In genomic region chr10:35563266-35563891, GRCh38 we compare ENCODE assay signal across 9 cellular contexts. TPM values are rescaled to one million over a fixed set of nuclear protein-coding genes. Genes with fewer than 3 reads are reported as not detected.
DNase-seq lines count a peak whose midpoint lies in the region; ATAC-seq and TF ChIP-seq lines count a peak whose summit lies in the region.
"Had no signal": no experiment of that assay in that cellular context is flagged by ENCODE, and none has a peak within 500 bp of the region (broad histone marks: within the 10 kb centered on the region; RNA-seq: fewer than 3 reads in every experiment).

No MANE protein-coding gene starts in this region.

- WGBS in body of pancreas, 2 donors = 36 to 38% methylated on average over 13 of the region's 13 CpGs

- H3K36me3 Mint-ChIP-seq in CD4-positive, CD25-positive, alpha-beta regulatory T cell = peaks cover 27% of the 10 kb centered on the region

- intact Hi-C loops in body of pancreas (cut with DNase I) = loop anchor here (10.0 kb wide), 1 partner anchor 329 kb away; no protein-coding TSS in a partner anchor

- peak in 2 of 3 donors; percentile 22 to 65 for DNase-seq in CD4-positive, CD25-positive, alpha-beta regulatory T cell
- DNase-seq in MM.1S (peak; percentile 53), body of pancreas (peak; percentile 59 to 66 (median 64)), iPS-NIHi7 (ENCODE audit: extremely low spot score) (peak; percentile 81)
- DNase-seq in stimulated activated CD4-positive, alpha-beta T cell treated with anti-CD3 and anti-CD28 coated beads, Interleukin-1b, Interleukin-23, amount 100 ng/mL, for 4 hours (ENCODE audit: low read depth in 2 of 2) = peak; percentile 18 to 21

- no peaks in the 10 kb centered on the region for H3K9me3 ChIP-seq in CD4-positive, CD25-positive, alpha-beta regulatory T cell (ENCODE audit: control insufficient read depth in 2 of 2, low read length in 2 of 2)
- H3K9me3 ChIP-seq in MM.1S (replicated peaks; ENCODE audit: insufficient read depth, low read length) = no peaks in the 10 kb centered on the region
- H3K9me3 ChIP-seq in body of pancreas = no peaks in the 10 kb centered on the region

- H2AFZ ChIP-seq in MM.1S (ENCODE audit: low read length) = no peak overlapping the region

- no peaks in the 10 kb centered on the region for H4K20me1 ChIP-seq in MM.1S (ENCODE audit: insufficient read depth, low read length)

- TF ChIP-seq CTCF in MM.1S (IDR thresholded peaks at IDR 0.05; ENCODE audit: low read length) (peak; percentile 97), body of pancreas (IDR thresholded peaks at IDR 0.05) (peak; percentile 87 to 99 (median 91))

- H3K4me3 ChIP-seq in CD4-positive, CD25-positive, alpha-beta regulatory T cell (ENCODE audit: low read depth, low read length) = no peak overlapping the region
- H3K4me3 ChIP-seq in MM.1S (ENCODE audit: low read length) (no peak overlapping the region), body of pancreas (no peak overlapping the region)

- no peaks in the 10 kb centered on the region for H3K27me3 Mint-ChIP-seq in CD4-positive, CD25-positive, alpha-beta regulatory T cell
- H3K27me3 Mint-ChIP-seq: IgD-negative memory B cell had no signal

- H3K79me2 ChIP-seq in MM.1S (ENCODE audit: low read length) = no peaks in the 10 kb centered on the region

- no peak overlapping the region for H3K27ac ChIP-seq in CD4-positive, CD25-positive, alpha-beta regulatory T cell (ENCODE audit: insufficient read depth, low read length, poor library complexity, severe bottlenecking)
- H3K27ac ChIP-seq in MM.1S (ENCODE audit: low read length) (no peak overlapping the region), body of pancreas (no peak overlapping the region)

- peak overlapping the region in 2 of 3 donors; percentile 40 to 48 for H3K27ac Mint-ChIP-seq in CD4-positive, CD25-positive, alpha-beta regulatory T cell

- no peak overlapping the region for H3K9ac ChIP-seq in MM.1S (ENCODE audit: low read length)

- H3F3A ChIP-seq in MM.1S (ENCODE audit: insufficient read depth, low read length) = no peaks in the 10 kb centered on the region

- H3K4me1 ChIP-seq in CD4-positive, CD25-positive, alpha-beta regulatory T cell (ENCODE audit: control insufficient read depth, insufficient read depth, low read length, poor library complexity, severe bottlenecking) = no peaks in the 10 kb centered on the region
- H3K4me1 ChIP-seq in MM.1S (ENCODE audit: low read length) (no peaks in the 10 kb centered on the region), body of pancreas (no peaks in the 10 kb centered on the region)

- no peaks in the 10 kb centered on the region for H3K9me3 Mint-ChIP-seq in CD4-positive, CD25-positive, alpha-beta regulatory T cell
- H3K9me3 Mint-ChIP-seq: IgD-negative memory B cell had no signal

- TF ChIP-seq POLR2A in body of pancreas (IDR thresholded peaks at IDR 0.05) = no peak

- peak in 1 of 2 donors; percentile 55 for ATAC-seq in CD4-positive, CD25-positive, alpha-beta regulatory T cell (ENCODE audit: low read depth in 2 of 2)
- ATAC-seq in GM19452 (IDR thresholded peaks at IDR 0.05; ENCODE audit: unreplicated experiment) (peak; percentile 56), SK-N-SH treated with all-trans-retinoic acid at 6 μM for 48 hours (peak; percentile 83), body of pancreas (peak; percentile 75), GM21737 (IDR thresholded peaks at IDR 0.05; ENCODE audit: unreplicated experiment) (no peak)

- H3K4me1 Mint-ChIP-seq in CD4-positive, CD25-positive, alpha-beta regulatory T cell = peaks cover 0 to 9% (median 6%) of the 10 kb centered on the region in 4 donors

- no peaks in the 10 kb centered on the region for H3K27me3 ChIP-seq in CD4-positive, CD25-positive, alpha-beta regulatory T cell (ENCODE audit: control insufficient read depth, insufficient read depth, low read length)
- H3K27me3 ChIP-seq in MM.1S (replicated peaks; ENCODE audit: insufficient read depth, low read length) (no peaks in the 10 kb centered on the region), body of pancreas (no peaks in the 10 kb centered on the region)

- H3K4me3 Mint-ChIP-seq in CD4-positive, CD25-positive, alpha-beta regulatory T cell = no peak overlapping the region
- H3K4me3 Mint-ChIP-seq: IgD-negative memory B cell had no signal

- H3K9me2 ChIP-seq in MM.1S (replicated peaks; ENCODE audit: insufficient read depth, low read length) = no peaks in the 10 kb centered on the region

- H3K36me3 ChIP-seq in CD4-positive, CD25-positive, alpha-beta regulatory T cell (ENCODE audit: control insufficient read depth, insufficient read depth, low read length) = peaks cover 36% of the 10 kb centered on the region
- no peaks in the 10 kb centered on the region for H3K36me3 ChIP-seq in MM.1S (replicated peaks; ENCODE audit: insufficient read depth, low read length)
- peaks cover 0 to 5% of the 10 kb centered on the region in 2 donors for H3K36me3 ChIP-seq in body of pancreas (replicated peaks in 1 of 2; ENCODE audit: insufficient read depth in 1 of 2, low read depth in 2 of 2)

- no peak overlapping the region for H3K4me2 ChIP-seq in MM.1S (ENCODE audit: low read depth, low read length)

TF ChIP-seq in SK-N-SH treated with all-trans-retinoic acid at 6 μM for 48 hours, 23 proteins besides CTCF, POLR2A, EP300 and RAD21 (continues in another document):
- no peak for TF ChIP-seq ZC3H10 (CRISPR knock-in tag; IDR thresholded peaks at IDR 0.05)
- TF ChIP-seq ZFP3 (CRISPR knock-in tag; IDR thresholded peaks at IDR 0.05) = no peak
- TF ChIP-seq ZNF8 (CRISPR knock-in tag; IDR thresholded peaks at IDR 0.05) = no peak
- no peak for TF ChIP-seq ARNTL (CRISPR knock-in tag; IDR thresholded peaks at IDR 0.05; ENCODE audit: borderline replicate concordance, low read depth)
- no peak for TF ChIP-seq TCF4 (CRISPR knock-in tag; IDR thresholded peaks at IDR 0.05; ENCODE audit: borderline replicate concordance)
- TF ChIP-seq, protein P1, sequence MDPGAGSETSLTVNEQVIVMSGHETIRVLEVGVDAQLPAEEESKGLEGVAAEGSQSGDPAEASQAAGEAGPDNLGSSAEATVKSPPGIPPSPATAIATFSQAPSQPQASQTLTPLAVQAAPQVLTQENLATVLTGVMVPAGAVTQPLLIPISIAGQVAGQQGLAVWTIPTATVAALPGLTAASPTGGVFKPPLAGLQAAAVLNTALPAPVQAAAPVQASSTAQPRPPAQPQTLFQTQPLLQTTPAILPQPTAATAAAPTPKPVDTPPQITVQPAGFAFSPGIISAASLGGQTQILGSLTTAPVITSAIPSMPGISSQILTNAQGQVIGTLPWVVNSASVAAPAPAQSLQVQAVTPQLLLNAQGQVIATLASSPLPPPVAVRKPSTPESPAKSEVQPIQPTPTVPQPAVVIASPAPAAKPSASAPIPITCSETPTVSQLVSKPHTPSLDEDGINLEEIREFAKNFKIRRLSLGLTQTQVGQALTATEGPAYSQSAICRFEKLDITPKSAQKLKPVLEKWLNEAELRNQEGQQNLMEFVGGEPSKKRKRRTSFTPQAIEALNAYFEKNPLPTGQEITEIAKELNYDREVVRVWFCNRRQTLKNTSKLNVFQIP (CRISPR knock-in tag; IDR thresholded peaks at IDR 0.05; ENCODE audit: borderline replicate concordance, low read depth) = no peak
- TF ChIP-seq, protein P2, sequence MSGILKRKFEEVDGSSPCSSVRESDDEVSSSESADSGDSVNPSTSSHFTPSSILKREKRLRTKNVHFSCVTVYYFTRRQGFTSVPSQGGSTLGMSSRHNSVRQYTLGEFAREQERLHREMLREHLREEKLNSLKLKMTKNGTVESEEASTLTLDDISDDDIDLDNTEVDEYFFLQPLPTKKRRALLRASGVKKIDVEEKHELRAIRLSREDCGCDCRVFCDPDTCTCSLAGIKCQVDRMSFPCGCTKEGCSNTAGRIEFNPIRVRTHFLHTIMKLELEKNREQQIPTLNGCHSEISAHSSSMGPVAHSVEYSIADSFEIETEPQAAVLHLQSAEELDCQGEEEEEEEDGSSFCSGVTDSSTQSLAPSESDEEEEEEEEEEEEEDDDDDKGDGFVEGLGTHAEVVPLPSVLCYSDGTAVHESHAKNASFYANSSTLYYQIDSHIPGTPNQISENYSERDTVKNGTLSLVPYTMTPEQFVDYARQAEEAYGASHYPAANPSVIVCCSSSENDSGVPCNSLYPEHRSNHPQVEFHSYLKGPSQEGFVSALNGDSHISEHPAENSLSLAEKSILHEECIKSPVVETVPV (CRISPR knock-in tag; IDR thresholded peaks at IDR 0.05) = no peak
- no peak for TF ChIP-seq GLIS3 (CRISPR knock-in tag; IDR thresholded peaks at IDR 0.05)
- no peak for TF ChIP-seq PPARA (CRISPR knock-in tag; IDR thresholded peaks at IDR 0.05; ENCODE audit: borderline replicate concordance)
- no peak for TF ChIP-seq SNAI2 (CRISPR knock-in tag; IDR thresholded peaks at IDR 0.05)
- TF ChIP-seq RARB (CRISPR knock-in tag; IDR thresholded peaks at IDR 0.05) = no peak
- no peak for TF ChIP-seq ZFP30 (CRISPR knock-in tag; IDR thresholded peaks at IDR 0.05)
- TF ChIP-seq ZNF70 (CRISPR knock-in tag; IDR thresholded peaks at IDR 0.05) = no peak
- TF ChIP-seq TSHZ2 (CRISPR knock-in tag; IDR thresholded peaks at IDR 0.05) = no peak
- TF ChIP-seq ESRRG (CRISPR knock-in tag; IDR thresholded peaks at IDR 0.05) = no peak
- TF ChIP-seq ISL1 (CRISPR knock-in tag; IDR thresholded peaks at IDR 0.05) = no peak

RNA-seq across cellular contexts. Expression of gene GJD4, which starts 41.8 kb away (rescaled TPM):
- not detected for total RNA-seq in CD4-positive, CD25-positive, alpha-beta regulatory T cell
- polyA plus RNA-seq in CD4-positive, CD25-positive, alpha-beta regulatory T cell = not detected
- total RNA-seq in body of pancreas = not detected
- polyA plus RNA-seq: IgD-negative memory B cell had no signal

Comparison
In these comparisons a context has a peak if more than half of its experiments do, and no peak if none do; other contexts are left out.
1. DNase-seq: peak in every context shown above with its lines; median percentile 81 in iPS-NIHi7; 64 in body of pancreas; 53 in MM.1S; 44 in CD4-positive, CD25-positive, alpha-beta regulatory T cell; 20 in stimulated activated CD4-positive, alpha-beta T cell treated with anti-CD3 and anti-CD28 coated beads, Interleukin-1b, Interleukin-23, amount 100 ng/mL, for 4 hours.